ENCODE assay signal across 16 cellular contexts in the genomic region with DNA sequence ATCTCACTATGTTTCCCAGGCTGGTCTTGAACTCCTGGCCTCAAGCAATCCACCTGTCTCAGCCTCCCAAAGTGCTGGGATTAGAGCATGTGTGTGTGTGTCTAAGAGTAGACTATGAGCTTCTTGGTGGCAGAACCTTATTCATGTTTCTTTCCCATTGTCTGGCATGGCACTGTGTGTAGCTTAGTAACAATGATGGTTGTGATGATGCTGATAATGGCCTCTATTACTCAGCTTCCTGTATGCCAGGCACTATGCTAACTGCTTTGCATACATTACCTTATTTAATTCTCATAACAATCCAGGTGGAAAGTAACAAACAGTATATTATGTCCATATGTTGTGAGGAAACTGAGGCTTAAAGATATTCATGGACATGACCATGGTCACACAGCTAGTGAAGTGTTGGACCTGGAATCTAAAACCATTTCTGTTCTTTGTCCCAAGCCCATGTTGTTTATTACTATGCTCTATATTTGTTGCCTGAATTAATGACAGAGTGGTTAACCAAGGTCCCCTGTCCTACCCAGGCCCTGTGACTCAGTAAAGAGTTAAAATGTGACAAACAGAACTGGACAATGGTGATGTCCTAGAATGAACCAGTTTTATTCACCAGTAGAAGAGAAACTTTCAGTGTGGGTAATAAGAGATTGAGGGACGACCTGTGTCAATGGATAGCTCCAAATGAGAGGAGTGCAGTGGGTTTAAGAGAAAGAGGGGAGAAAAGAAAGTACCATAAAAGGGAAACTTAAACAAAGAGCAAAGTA.
A peak's percentile ranks its signal among the peaks of the same experiment; 100 is the strongest.
DNase-seq lines count a peak whose midpoint lies in the region; ATAC-seq, FAIRE-seq and TF ChIP-seq lines count a peak whose summit lies in the region.
"Had no signal": no experiment of that assay in that cellular context is flagged by ENCODE, and none has a peak within 500 bp of the region (broad histone marks: within the 10 kb centered on the region; RNA-seq: fewer than 3 reads in every experiment).

No MANE protein-coding gene starts in this region.

- H3K27me3 ChIP-seq in IMR-90 (ENCODE audit: control insufficient read depth, insufficient read depth, low read length) (no peaks in the 10 kb centered on the region), bronchial epithelial cell (ENCODE audit: control insufficient read depth, insufficient read depth, low read length) (no peaks in the 10 kb centered on the region), vagina (no peaks in the 10 kb centered on the region)
- H3K27me3 ChIP-seq: BLaER1 had no signal

- dilution Hi-C loops in IMR-90 (cut with HindIII; ENCODE audit: low sequenced_read_pairs, unreplicated experiment): no loop called here

- no peaks in the 10 kb centered on the region for H4K20me1 ChIP-seq in IMR-90 (ENCODE audit: insufficient read depth, low read length)
- H4K20me1 ChIP-seq: BLaER1 had no signal

- H3K9ac ChIP-seq in IMR-90 (ENCODE audit: low read depth, low read length): no peak overlapping the region
- H3K9ac ChIP-seq: BLaER1 had no signal

- no peak for FAIRE-seq in bronchial epithelial cell (lab: Jason Lieb, UNC)
- FAIRE-seq: G401.6, GM18507 had no signal

- no peak for TF ChIP-seq RAD21 in IMR-90 (IDR thresholded peaks at IDR 0.05; ENCODE audit: low read length)

- no peaks in the 10 kb centered on the region for H3K36me3 ChIP-seq in IMR-90 (ENCODE audit: control insufficient read depth, insufficient read depth, low read length)
- no peaks in the 10 kb centered on the region for H3K36me3 ChIP-seq in bronchial epithelial cell (ENCODE audit: control insufficient read depth, insufficient read depth, low read length)
- H3K36me3 ChIP-seq in vagina: no peaks in the 10 kb centered on the region
- H3K36me3 ChIP-seq: BLaER1 had no signal

- POLR2A ChIA-PET in IMR-90 (lab: Charles Lee; ENCODE audit: unreplicated experiment): no interaction called here

- H3K36me3 Mint-ChIP-seq in T-helper 2 cell treated with Interferon-gamma antibody and Interleukin-4, amounts not matched to agents 5 μg/mL and 100 μg/mL, for 36 hours (ENCODE audit: low read depth): no peaks in the 10 kb centered on the region

- H2AK9ac ChIP-seq in IMR-90 (replicated peaks; ENCODE audit: low read depth, low read length, poor library complexity): no peak overlapping the region

- no peak overlapping the region; the same call in 1 of the 2 replicates for H3K56ac ChIP-seq in IMR-90 (ENCODE audit: extremely low read depth, insufficient read depth, low read length)

- H3K27ac Mint-ChIP-seq in T-helper 2 cell treated with Interferon-gamma antibody and Interleukin-4, amounts not matched to agents 5 μg/mL and 100 μg/mL, for 36 hours: no peak overlapping the region
- H3K27ac Mint-ChIP-seq: activated T-helper 2 cell treated with anti-CD3 and anti-CD28 coated beads, Interferon-gamma antibody, Interleukin-2, Interleukin-4, amounts not matched to agents 10 μg/mL and 5 μg/mL and 100 μg/mL, durations not matched to agents 14 hours and 24 hours and 36 hours had no signal

- intact Hi-C loops in IMR-90 (cut with micrococcal nuclease): no loop called here
- intact Hi-C loops in head of caudate nucleus (cut with DNase I): no loop called here
- intact Hi-C loops in vagina (cut with DNase I): no loop called here

- H3K4ac ChIP-seq in IMR-90 (ENCODE audit: low read depth, low read length): peak overlapping the region; percentile 67; the same call in 1 of the 2 replicates

- in situ Hi-C loops in IMR-90 (cut with MboI; ENCODE audit: low sequenced_read_pairs): no loop called here

- H3K27ac ChIP-seq in IMR-90 (ENCODE audit: insufficient read depth, low read length) (no peak overlapping the region), vagina (no peak overlapping the region)
- H3K27ac ChIP-seq: BLaER1 had no signal

- no peaks in the 10 kb centered on the region for H3K9me3 ChIP-seq in IMR-90 (ENCODE audit: control insufficient read depth, insufficient read depth, low read length)
- no peaks in the 10 kb centered on the region for H3K9me3 ChIP-seq in vagina
- H3K9me3 ChIP-seq: BLaER1 had no signal

- peak overlapping the region; percentile 66 for H4K91ac ChIP-seq in IMR-90 (ENCODE audit: insufficient read depth, low read depth, low read length)

- peak overlapping the region; percentile 68; the same call in 2 of the 3 replicates for H2BK15ac ChIP-seq in IMR-90 (ENCODE audit: low read depth, low read length)

- no peak overlapping the region for H3K4me2 ChIP-seq in IMR-90 (ENCODE audit: low read depth, low read length)
- H3K4me2 ChIP-seq: BLaER1 had no signal

- no CpG with 5 or more reads among the region's 1 CpG for WGBS in IMR-90 (ENCODE audit: extremely low coverage in 2 of 2, insufficient read length in 1 of 2), 2 experiments

- DNase-seq in EH (ENCODE audit: low read depth) (peak; percentile 59), IMR-90 (peak; percentile 45), bronchial epithelial cell (ENCODE audit: low read depth) (peak; percentile 96), myocyte (ENCODE audit: low read depth) (peak; percentile 40), head of caudate nucleus (no peak), vagina (ENCODE audit: extremely low spot score in 2 of 2) (no peak), HUDEP-2 (lab: John Stamatoyannopoulos, UW; ENCODE audit: unreplicated experiment in 76 of 76) (no peak)
- no peak for DNase-seq in T-helper 2 cell treated with Interferon-gamma antibody and Interleukin-4, amounts not matched to agents 5 μg/mL and 100 μg/mL, for 36 hours (ENCODE audit: low spot score)
- DNase-seq: KBM-7; NCI-H1930; NK-92 treated with Interleukin-12 subunit alpha and Interleukin-12 subunit beta, amount 100 ng/mL, for 24 hours had no signal

- no peak overlapping the region for H3K23ac ChIP-seq in IMR-90 (ENCODE audit: low read depth, low read length)

- no peak overlapping the region for H2AFZ ChIP-seq in IMR-90 (replicated peaks; ENCODE audit: low read length, poor library complexity)

- H3K9me1 ChIP-seq in IMR-90 (ENCODE audit: insufficient read depth, low read length): peaks cover 8% of the 10 kb centered on the region

- peak; percentile 15; the same call in 1 of the 2 replicates for ATAC-seq in IMR-90 (ENCODE audit: low read depth)

- H3K4me3 ChIP-seq in IMR-90 (ENCODE audit: insufficient read depth, low read depth, low read length): no peak overlapping the region
- H3K4me3 ChIP-seq in bronchial epithelial cell (ENCODE audit: low read depth, low read length): no peak overlapping the region
- no peak overlapping the region for H3K4me3 ChIP-seq in vagina
- H3K4me3 ChIP-seq: BLaER1 had no signal

- peak overlapping the region; percentile 73; the same call in 1 of the 2 replicates for H2AK5ac ChIP-seq in IMR-90 (ENCODE audit: low read depth, low read length)

- no peak for TF ChIP-seq CTCF in IMR-90 (conservative IDR thresholded peaks at IDR 0.05; ENCODE audit: low read depth, low read length)
- no peak for TF ChIP-seq CTCF in bronchial epithelial cell (IDR thresholded peaks at IDR 0.05; ENCODE audit: insufficient read depth, low read length, severe bottlenecking)
- TF ChIP-seq CTCF in vagina (IDR thresholded peaks at IDR 0.05): no peak

- H2BK120ac ChIP-seq in IMR-90 (ENCODE audit: low read depth, low read length): peak overlapping the region; percentile 89

- no TSS peak for BruUV-seq in IMR-90 (replicated peaks; lab: Mats Ljungman, UMichigan)

- H4K5ac ChIP-seq in IMR-90 (ENCODE audit: low read depth, low read length): no peak overlapping the region

- H2BK5ac ChIP-seq in IMR-90 (ENCODE audit: low read depth, low read length, poor library complexity, severe bottlenecking): peak overlapping the region; percentile 35

- H3K18ac ChIP-seq in IMR-90 (ENCODE audit: low read depth, low read length): peak overlapping the region; percentile 25; the same call in 1 of the 2 replicates

- H3K14ac ChIP-seq in IMR-90 (replicated peaks; ENCODE audit: low read depth, low read length): peak overlapping the region; percentile 80

- no peaks in the 10 kb centered on the region for H3K79me1 ChIP-seq in IMR-90 (ENCODE audit: low read depth in 1 of 2, low read length in 2 of 2)

- H3K4me1 ChIP-seq in IMR-90 (ENCODE audit: control insufficient read depth, insufficient read depth, low read length): peaks cover 11% of the 10 kb centered on the region
- H3K4me1 ChIP-seq in vagina: peaks cover 24% of the 10 kb centered on the region

- peak overlapping the region in 1 of 2 experiments; percentile 63; a peak in 2 of 4 replicates for H4K8ac ChIP-seq in IMR-90 (ENCODE audit: low read depth in 2 of 2, low read length in 2 of 2)

- CTCF ChIA-PET in IMR-90 (lab: Yijun Ruan, JAX): interaction anchor here (0.6 to 0.7 kb wide), 4 partner anchors 9 to 532 kb away, joined by 3 to 4 read pairs (median 4); no protein-coding TSS in a partner anchor

- no peaks in the 10 kb centered on the region for H3K9me3 Mint-ChIP-seq in T-helper 2 cell treated with Interferon-gamma antibody and Interleukin-4, amounts not matched to agents 5 μg/mL and 100 μg/mL, for 36 hours
- H3K9me3 Mint-ChIP-seq: activated T-helper 2 cell treated with anti-CD3 and anti-CD28 coated beads, Interferon-gamma antibody, Interleukin-2, Interleukin-4, amounts not matched to agents 10 μg/mL and 5 μg/mL and 100 μg/mL, durations not matched to agents 14 hours and 24 hours and 36 hours; central memory CD8-positive, alpha-beta T cell had no signal

- no peak overlapping the region for H3K4me3 Mint-ChIP-seq in T-helper 2 cell treated with Interferon-gamma antibody and Interleukin-4, amounts not matched to agents 5 μg/mL and 100 μg/mL, for 36 hours
- H3K4me3 Mint-ChIP-seq: central memory CD8-positive, alpha-beta T cell had no signal

- H3K27me3 Mint-ChIP-seq in T-helper 2 cell treated with Interferon-gamma antibody and Interleukin-4, amounts not matched to agents 5 μg/mL and 100 μg/mL, for 36 hours (ENCODE audit: low read depth): no peaks in the 10 kb centered on the region
- H3K27me3 Mint-ChIP-seq: central memory CD8-positive, alpha-beta T cell had no signal

- TF ChIP-seq POLR2A in IMR-90 (IDR thresholded peaks at IDR 0.05; ENCODE audit: low read depth, low read length) (no peak), vagina (IDR thresholded peaks at IDR 0.05) (no peak)

- H2BK20ac ChIP-seq in IMR-90 (ENCODE audit: low read depth, low read length): peak overlapping the region; percentile 74; the same call in 1 of the 2 replicates

- no peaks in the 10 kb centered on the region for H3K4me1 Mint-ChIP-seq in T-helper 2 cell treated with Interferon-gamma antibody and Interleukin-4, amounts not matched to agents 5 μg/mL and 100 μg/mL, for 36 hours (ENCODE audit: low read depth)
- H3K4me1 Mint-ChIP-seq: central memory CD8-positive, alpha-beta T cell had no signal

TF ChIP-seq in IMR-90, 13 proteins besides CTCF, POLR2A, EP300 and RAD21 (continues in another document):
- TF ChIP-seq, protein P1, sequence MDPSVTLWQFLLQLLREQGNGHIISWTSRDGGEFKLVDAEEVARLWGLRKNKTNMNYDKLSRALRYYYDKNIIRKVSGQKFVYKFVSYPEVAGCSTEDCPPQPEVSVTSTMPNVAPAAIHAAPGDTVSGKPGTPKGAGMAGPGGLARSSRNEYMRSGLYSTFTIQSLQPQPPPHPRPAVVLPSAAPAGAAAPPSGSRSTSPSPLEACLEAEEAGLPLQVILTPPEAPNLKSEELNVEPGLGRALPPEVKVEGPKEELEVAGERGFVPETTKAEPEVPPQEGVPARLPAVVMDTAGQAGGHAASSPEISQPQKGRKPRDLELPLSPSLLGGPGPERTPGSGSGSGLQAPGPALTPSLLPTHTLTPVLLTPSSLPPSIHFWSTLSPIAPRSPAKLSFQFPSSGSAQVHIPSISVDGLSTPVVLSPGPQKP (IDR thresholded peaks at IDR 0.05; ENCODE audit: borderline replicate concordance, low read depth, low read length): no peak
- TF ChIP-seq RFX5 (IDR thresholded peaks at IDR 0.05; ENCODE audit: low read depth, low read length): no peak

Comparison
In these comparisons a context has a peak if more than half of its experiments do, and no peak if none do; other contexts are left out.
1. DNase-seq: peak in EH (single experiment), IMR-90 (single experiment), bronchial epithelial cell (single experiment) and myocyte (single experiment); none in head of caudate nucleus (0 of 42), T-helper 2 cell treated with Interferon-gamma antibody and Interleukin-4, amounts not matched to agents 5 μg/mL and 100 μg/mL, for 36 hours (single experiment), vagina (0 of 2) and HUDEP-2 (0 of 76).